19 cellular contexts compared by ENCODE assay signal in the genomic region with DNA sequence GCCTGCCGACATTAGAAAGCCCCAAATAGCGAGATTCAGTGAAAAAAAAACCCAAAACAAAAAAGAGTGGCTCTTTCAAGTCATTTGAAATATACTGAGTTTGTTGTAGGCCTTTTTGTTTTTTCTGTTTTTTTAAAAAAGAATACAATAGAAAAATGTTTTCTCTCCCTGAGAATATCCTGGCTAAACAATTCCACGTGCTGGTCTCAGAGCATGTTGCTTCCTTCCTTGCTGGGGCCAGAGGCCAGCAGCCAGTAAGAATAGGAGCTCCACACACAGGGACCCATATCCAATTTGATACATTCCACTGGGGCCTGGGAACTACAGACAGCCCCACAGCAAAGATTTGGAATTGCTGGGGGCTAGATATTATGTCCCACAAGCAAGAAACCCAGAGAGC.
DNase-seq lines count a peak whose midpoint lies in the region; ATAC-seq, FAIRE-seq and TF ChIP-seq lines count a peak whose summit lies in the region.
"Had no signal": no experiment of that assay in that cellular context is flagged by ENCODE, and none has a peak within 500 bp of the region (broad histone marks: within the 10 kb centered on the region; RNA-seq: fewer than 3 reads in every experiment).

No MANE protein-coding gene starts in this region.

- H3K36me3 ChIP-seq in DND-41 (ENCODE audit: insufficient read depth, low read length) = no peaks in the 10 kb centered on the region
- H3K36me3 ChIP-seq in endothelial cell of umbilical vein (ENCODE audit: control insufficient read depth in 2 of 2, extremely low read depth in 1 of 2, insufficient read depth in 2 of 2, low read length in 2 of 2) = no peaks in the 10 kb centered on the region

- H3K9me1 ChIP-seq in endothelial cell of umbilical vein (replicated peaks; ENCODE audit: control insufficient read depth, extremely low read depth, insufficient read depth, low read length) = no peaks in the 10 kb centered on the region

- H3K4me1 ChIP-seq in DND-41 (ENCODE audit: insufficient read depth, low read length) = peaks cover 49% of the 10 kb centered on the region
- H3K4me1 ChIP-seq in endothelial cell of umbilical vein (ENCODE audit: control insufficient read depth, extremely low read depth, insufficient read depth, low read length) = peaks cover 21% of the 10 kb centered on the region

- BruUV-seq in endothelial cell of umbilical vein (replicated peaks; lab: Mats Ljungman, UMichigan) = no TSS peak

- H3K4me3 Mint-ChIP-seq in T-helper 17 cell = no peak overlapping the region
- H3K4me3 Mint-ChIP-seq in activated naive CD4-positive, alpha-beta T cell treated with anti-CD3 and anti-CD28 coated beads, Interleukin-2, amount 10 ng/mL, durations not matched to agents 7 days and 5 days = no peak overlapping the region
- no peak overlapping the region for H3K4me3 Mint-ChIP-seq in glutamatergic neuron (ENCODE audit: unreplicated experiment)
- H3K4me3 Mint-ChIP-seq: CD8-positive, alpha-beta T cell had no signal

- no peaks in the 10 kb centered on the region for H3K9me3 Mint-ChIP-seq in activated naive CD4-positive, alpha-beta T cell treated with anti-CD3 and anti-CD28 coated beads, Interleukin-2, amount 10 ng/mL, durations not matched to agents 7 days and 5 days
- peaks cover 2% of the 10 kb centered on the region for H3K9me3 Mint-ChIP-seq in glutamatergic neuron (ENCODE audit: unreplicated experiment)
- H3K9me3 Mint-ChIP-seq: CD8-positive, alpha-beta T cell had no signal

- TF ChIP-seq CTCF in DND-41 (IDR thresholded peaks at IDR 0.05; ENCODE audit: borderline replicate concordance, extremely low read depth, low read length, poor library complexity, severe bottlenecking) = no peak
- no peak for TF ChIP-seq CTCF in endothelial cell of umbilical vein (IDR thresholded peaks at IDR 0.05; ENCODE audit: extremely low read depth in 1 of 2, insufficient read depth in 1 of 2, low read depth in 1 of 2, low read length in 2 of 2)
- no peak for TF ChIP-seq CTCF in glutamatergic neuron (IDR thresholded peaks at IDR 0.05; ENCODE audit: partially characterized antibody, unreplicated experiment)

- peak overlapping the region; percentile 85 for H3K27ac ChIP-seq in DND-41 (ENCODE audit: low read length)
- H3K27ac ChIP-seq in endothelial cell of umbilical vein (ENCODE audit: insufficient read depth, low read depth, low read length) = no peak overlapping the region
- H3K27ac ChIP-seq: SK-N-MC had no signal

- H3K4me2 ChIP-seq in DND-41 (ENCODE audit: insufficient read depth, low read length) (no peak overlapping the region), endothelial cell of umbilical vein (ENCODE audit: insufficient read depth, low read length) (no peak overlapping the region)

- no peak overlapping the region for H3K9ac ChIP-seq in DND-41 (ENCODE audit: low read depth, low read length)
- H3K9ac ChIP-seq in endothelial cell of umbilical vein (replicated peaks; ENCODE audit: extremely low read depth, insufficient read depth, low read length) = no peak overlapping the region

- H3K36me3 Mint-ChIP-seq in T-helper 17 cell (ENCODE audit: low read depth) = no peaks in the 10 kb centered on the region
- no peaks in the 10 kb centered on the region for H3K36me3 Mint-ChIP-seq in activated naive CD4-positive, alpha-beta T cell treated with anti-CD3 and anti-CD28 coated beads, Interleukin-2, amount 10 ng/mL, durations not matched to agents 7 days and 5 days
- H3K36me3 Mint-ChIP-seq in glutamatergic neuron (ENCODE audit: unreplicated experiment) = peaks cover 7% of the 10 kb centered on the region
- H3K36me3 Mint-ChIP-seq: CD8-positive, alpha-beta T cell had no signal

- no peaks in the 10 kb centered on the region for H3K27me3 ChIP-seq in DND-41 (ENCODE audit: insufficient read depth, low read length, poor library complexity)
- no peaks in the 10 kb centered on the region for H3K27me3 ChIP-seq in endothelial cell of umbilical vein (ENCODE audit: control insufficient read depth in 2 of 2, insufficient read depth in 2 of 2, low read length in 2 of 2)

- CTCF ChIA-PET in endothelial cell of umbilical vein (lab: Charles Lee) = interaction anchor here (0.6 to 2.3 kb wide), 5 partner anchors 13 to 238 kb away, joined by 3 to 12 read pairs (median 3); no protein-coding TSS in a partner anchor
- CTCF ChIA-PET in activated naive CD4-positive, alpha-beta T cell treated with anti-CD3 and anti-CD28 coated beads, Interleukin-2, amount 10 ng/mL, durations not matched to agents 7 days and 5 days (lab: Charles Lee) = no interaction called here

- H3K79me2 ChIP-seq in DND-41 (ENCODE audit: insufficient read depth, low read length) = no peaks in the 10 kb centered on the region
- H3K79me2 ChIP-seq in endothelial cell of umbilical vein (ENCODE audit: control insufficient read depth, insufficient read depth, low read length) = no peaks in the 10 kb centered on the region

- H3K27me3 Mint-ChIP-seq in T-helper 17 cell (no peaks in the 10 kb centered on the region), glutamatergic neuron (ENCODE audit: unreplicated experiment) (no peaks in the 10 kb centered on the region)
- peaks cover 7% of the 10 kb centered on the region for H3K27me3 Mint-ChIP-seq in activated naive CD4-positive, alpha-beta T cell treated with anti-CD3 and anti-CD28 coated beads, Interleukin-2, amount 10 ng/mL, durations not matched to agents 7 days and 5 days

- ATAC-seq in DND-41 (ENCODE audit: insufficient read depth, low read depth) = no peak
- no peak for ATAC-seq in T-helper 17 cell
- ATAC-seq in GM18861 (IDR thresholded peaks at IDR 0.05; ENCODE audit: unreplicated experiment) = no peak
- no peak for ATAC-seq in HG02970 (IDR thresholded peaks at IDR 0.05; ENCODE audit: low FRiP score, unreplicated experiment)
- ATAC-seq: CD8-positive, alpha-beta T cell had no signal

- DNase-seq in DND-41 (no peak), T-helper 17 cell (no peak), endothelial cell of umbilical vein (ENCODE audit: low read depth, low spot score) (peak; percentile 63), glutamatergic neuron (no peak)
- no peak for DNase-seq in activated naive CD4-positive, alpha-beta T cell treated with anti-CD3 and anti-CD28 coated beads, Interleukin-2, amount 10 ng/mL, durations not matched to agents 7 days and 5 days
- DNase-seq: Calu3; CD8-positive, alpha-beta T cell; GDM1; Kasumi-1; NCI-H1694; NCI-H2081; NCI-H2171; NCI-H345; NCI-H524 treated with DMSO at 0.1 percent for 48 hours; SHP77; SW 1271 had no signal

- H3K4me3 ChIP-seq in DND-41 (ENCODE audit: low read depth in 1 of 2, low read length in 2 of 2) = no peak overlapping the region
- no peak overlapping the region for H3K4me3 ChIP-seq in endothelial cell of umbilical vein (replicated peaks in 1 of 3; ENCODE audit: insufficient read depth in 1 of 3, low read depth in 1 of 3, low read length in 3 of 3)
- H3K4me3 ChIP-seq: SK-N-MC had no signal

- TF ChIP-seq POLR2A in endothelial cell of umbilical vein (IDR thresholded peaks at IDR 0.05; ENCODE audit: low read depth, low read length) = no peak

- dilution Hi-C loops in endothelial cell of umbilical vein (cut with MboI; ENCODE audit: extremely low pct_ligation_motif_present, low sequenced_read_pairs) = no loop called here

- H3K27ac Mint-ChIP-seq in T-helper 17 cell (peak overlapping the region; percentile 75), glutamatergic neuron (ENCODE audit: unreplicated experiment) (no peak overlapping the region)
- no peak overlapping the region for H3K27ac Mint-ChIP-seq in activated naive CD4-positive, alpha-beta T cell treated with anti-CD3 and anti-CD28 coated beads, Interleukin-2, amount 10 ng/mL, durations not matched to agents 7 days and 5 days

- H2AFZ ChIP-seq in DND-41 (ENCODE audit: low read depth, low read length) (no peak overlapping the region), endothelial cell of umbilical vein (ENCODE audit: low read depth, low read length) (no peak overlapping the region)

- intact Hi-C loops in endothelial cell of umbilical vein (cut with micrococcal nuclease) = loop anchor here (5.0 to 10.0 kb wide), 3 partner anchors 191 to 858 kb away; a partner anchor contains a TSS

- H3K9me3 ChIP-seq in DND-41 (ENCODE audit: insufficient read depth, low read length, severe bottlenecking) (no peaks in the 10 kb centered on the region), T-helper 17 cell (ENCODE audit: control insufficient read depth, low read length, poor library complexity, severe bottlenecking) (no peaks in the 10 kb centered on the region), endothelial cell of umbilical vein (replicated peaks; ENCODE audit: control insufficient read depth, insufficient read depth, low read length) (no peaks in the 10 kb centered on the region)

- H3K4me1 Mint-ChIP-seq in T-helper 17 cell = peaks cover 13% of the 10 kb centered on the region
- H3K4me1 Mint-ChIP-seq in activated naive CD4-positive, alpha-beta T cell treated with anti-CD3 and anti-CD28 coated beads, Interleukin-2, amount 10 ng/mL, durations not matched to agents 7 days and 5 days = peaks cover 14% of the 10 kb centered on the region
- peaks cover 5% of the 10 kb centered on the region for H3K4me1 Mint-ChIP-seq in glutamatergic neuron (ENCODE audit: low read depth, unreplicated experiment)

- FAIRE-seq in endothelial cell of umbilical vein (lab: Jason Lieb, UNC) = peak; percentile 74

- no peaks in the 10 kb centered on the region for H4K20me1 ChIP-seq in DND-41 (ENCODE audit: insufficient read depth, low read length)
- no peaks in the 10 kb centered on the region for H4K20me1 ChIP-seq in endothelial cell of umbilical vein (replicated peaks; ENCODE audit: control insufficient read depth, extremely low read depth, insufficient read depth, low read length)

- POLR2A ChIA-PET in endothelial cell of umbilical vein (lab: Charles Lee) = no interaction called here

TF ChIP-seq in endothelial cell of umbilical vein, 7 proteins besides CTCF, POLR2A, EP300 and RAD21:
- no peak for TF ChIP-seq FOS (IDR thresholded peaks at IDR 0.05; ENCODE audit: borderline replicate concordance, insufficient read depth, low read length)
- no peak for TF ChIP-seq GATA2 (IDR thresholded peaks at IDR 0.05; ENCODE audit: insufficient read depth, insufficient read length, low read depth, low read length)
- no peak for TF ChIP-seq POLR2AphosphoS5 (IDR thresholded peaks at IDR 0.05; ENCODE audit: insufficient read depth, low read depth, low read length)
- TF ChIP-seq, protein P1, sequence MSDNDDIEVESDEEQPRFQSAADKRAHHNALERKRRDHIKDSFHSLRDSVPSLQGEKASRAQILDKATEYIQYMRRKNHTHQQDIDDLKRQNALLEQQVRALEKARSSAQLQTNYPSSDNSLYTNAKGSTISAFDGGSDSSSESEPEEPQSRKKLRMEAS (IDR thresholded peaks at IDR 0.05; ENCODE audit: insufficient read depth, insufficient read length) = no peak
- no peak for TF ChIP-seq MYC (IDR thresholded peaks at IDR 0.05; ENCODE audit: low read depth, low read length)
- no peak for TF ChIP-seq EZH2 (IDR thresholded peaks at IDR 0.05; ENCODE audit: borderline replicate concordance, low read depth, low read length, severe bottlenecking)
